1 cellular context compared by ENCODE assay signal in the genomic region with DNA sequence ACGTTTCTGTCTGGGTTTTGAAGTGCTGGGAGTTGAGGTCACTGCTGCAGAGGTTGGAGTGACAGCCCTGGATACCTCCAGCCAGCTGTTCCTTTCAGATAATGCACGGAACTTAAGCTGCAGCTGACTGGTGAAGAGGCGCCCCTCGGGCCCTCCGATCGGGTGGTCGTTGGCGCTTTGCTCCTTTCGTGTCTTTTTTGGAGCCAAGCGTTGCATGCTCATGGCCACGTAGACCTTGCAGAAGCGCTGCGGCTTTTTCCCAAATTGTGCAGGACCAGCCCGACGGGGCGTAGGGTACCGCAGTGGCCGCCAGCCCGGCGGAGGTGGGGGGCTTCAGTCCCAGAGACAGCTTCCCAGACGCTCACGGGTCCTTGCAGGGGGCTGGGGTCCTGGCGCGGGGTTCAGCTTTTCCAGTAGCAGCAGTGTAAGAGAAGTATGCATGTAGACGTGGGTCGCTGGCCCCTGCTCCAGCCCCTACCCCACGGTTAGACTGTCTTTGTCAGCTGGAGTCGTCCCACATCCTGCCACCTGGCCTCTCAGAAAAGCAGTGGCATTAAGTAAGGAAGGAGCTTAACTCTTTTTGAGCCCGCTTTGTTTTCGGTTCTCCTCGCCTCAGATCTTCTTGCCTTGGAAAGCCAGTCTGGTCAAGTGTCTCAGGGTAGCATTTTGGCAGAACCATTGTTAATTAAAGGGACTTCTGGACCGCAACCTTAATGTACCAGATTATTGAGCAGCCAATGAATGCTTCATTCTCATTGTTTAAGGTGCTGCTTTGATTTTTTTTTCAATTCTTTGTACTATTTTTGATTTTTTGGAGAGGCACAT.
TF ChIP-seq lines count a peak whose summit lies in the region.

No MANE protein-coding gene starts in this region.

TF ChIP-seq in HCT116, 20 proteins besides CTCF, POLR2A, EP300 and RAD21 (continued from another document):
- TF ChIP-seq, protein P1, sequence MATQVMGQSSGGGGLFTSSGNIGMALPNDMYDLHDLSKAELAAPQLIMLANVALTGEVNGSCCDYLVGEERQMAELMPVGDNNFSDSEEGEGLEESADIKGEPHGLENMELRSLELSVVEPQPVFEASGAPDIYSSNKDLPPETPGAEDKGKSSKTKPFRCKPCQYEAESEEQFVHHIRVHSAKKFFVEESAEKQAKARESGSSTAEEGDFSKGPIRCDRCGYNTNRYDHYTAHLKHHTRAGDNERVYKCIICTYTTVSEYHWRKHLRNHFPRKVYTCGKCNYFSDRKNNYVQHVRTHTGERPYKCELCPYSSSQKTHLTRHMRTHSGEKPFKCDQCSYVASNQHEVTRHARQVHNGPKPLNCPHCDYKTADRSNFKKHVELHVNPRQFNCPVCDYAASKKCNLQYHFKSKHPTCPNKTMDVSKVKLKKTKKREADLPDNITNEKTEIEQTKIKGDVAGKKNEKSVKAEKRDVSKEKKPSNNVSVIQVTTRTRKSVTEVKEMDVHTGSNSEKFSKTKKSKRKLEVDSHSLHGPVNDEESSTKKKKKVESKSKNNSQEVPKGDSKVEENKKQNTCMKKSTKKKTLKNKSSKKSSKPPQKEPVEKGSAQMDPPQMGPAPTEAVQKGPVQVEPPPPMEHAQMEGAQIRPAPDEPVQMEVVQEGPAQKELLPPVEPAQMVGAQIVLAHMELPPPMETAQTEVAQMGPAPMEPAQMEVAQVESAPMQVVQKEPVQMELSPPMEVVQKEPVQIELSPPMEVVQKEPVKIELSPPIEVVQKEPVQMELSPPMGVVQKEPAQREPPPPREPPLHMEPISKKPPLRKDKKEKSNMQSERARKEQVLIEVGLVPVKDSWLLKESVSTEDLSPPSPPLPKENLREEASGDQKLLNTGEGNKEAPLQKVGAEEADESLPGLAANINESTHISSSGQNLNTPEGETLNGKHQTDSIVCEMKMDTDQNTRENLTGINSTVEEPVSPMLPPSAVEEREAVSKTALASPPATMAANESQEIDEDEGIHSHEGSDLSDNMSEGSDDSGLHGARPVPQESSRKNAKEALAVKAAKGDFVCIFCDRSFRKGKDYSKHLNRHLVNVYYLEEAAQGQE (IDR thresholded peaks at IDR 0.05; ENCODE audit: low read depth): no peak
- no peak for TF ChIP-seq CBX3 (IDR thresholded peaks at IDR 0.05; ENCODE audit: low read depth)
- TF ChIP-seq SRF (IDR thresholded peaks at IDR 0.05; ENCODE audit: low read depth): no peak
- no peak for TF ChIP-seq SP1 (IDR thresholded peaks at IDR 0.05; ENCODE audit: low read depth)
- TF ChIP-seq, protein P2, sequence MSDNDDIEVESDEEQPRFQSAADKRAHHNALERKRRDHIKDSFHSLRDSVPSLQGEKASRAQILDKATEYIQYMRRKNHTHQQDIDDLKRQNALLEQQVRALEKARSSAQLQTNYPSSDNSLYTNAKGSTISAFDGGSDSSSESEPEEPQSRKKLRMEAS (IDR thresholded peaks at IDR 0.05): no peak
- TF ChIP-seq, protein P3, sequence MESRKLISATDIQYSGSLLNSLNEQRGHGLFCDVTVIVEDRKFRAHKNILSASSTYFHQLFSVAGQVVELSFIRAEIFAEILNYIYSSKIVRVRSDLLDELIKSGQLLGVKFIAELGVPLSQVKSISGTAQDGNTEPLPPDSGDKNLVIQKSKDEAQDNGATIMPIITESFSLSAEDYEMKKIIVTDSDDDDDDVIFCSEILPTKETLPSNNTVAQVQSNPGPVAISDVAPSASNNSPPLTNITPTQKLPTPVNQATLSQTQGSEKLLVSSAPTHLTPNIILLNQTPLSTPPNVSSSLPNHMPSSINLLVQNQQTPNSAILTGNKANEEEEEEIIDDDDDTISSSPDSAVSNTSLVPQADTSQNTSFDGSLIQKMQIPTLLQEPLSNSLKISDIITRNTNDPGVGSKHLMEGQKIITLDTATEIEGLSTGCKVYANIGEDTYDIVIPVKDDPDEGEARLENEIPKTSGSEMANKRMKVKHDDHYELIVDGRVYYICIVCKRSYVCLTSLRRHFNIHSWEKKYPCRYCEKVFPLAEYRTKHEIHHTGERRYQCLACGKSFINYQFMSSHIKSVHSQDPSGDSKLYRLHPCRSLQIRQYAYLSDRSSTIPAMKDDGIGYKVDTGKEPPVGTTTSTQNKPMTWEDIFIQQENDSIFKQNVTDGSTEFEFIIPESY (IDR thresholded peaks at IDR 0.05; ENCODE audit: extremely low read depth, insufficient replicate concordance, low read length): no peak
- TF ChIP-seq, protein P4, sequence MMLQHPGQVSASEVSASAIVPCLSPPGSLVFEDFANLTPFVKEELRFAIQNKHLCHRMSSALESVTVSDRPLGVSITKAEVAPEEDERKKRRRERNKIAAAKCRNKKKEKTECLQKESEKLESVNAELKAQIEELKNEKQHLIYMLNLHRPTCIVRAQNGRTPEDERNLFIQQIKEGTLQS (IDR thresholded peaks at IDR 0.05): no peak
- no peak for TF ChIP-seq ZFX (IDR thresholded peaks at IDR 0.05)
- TF ChIP-seq EGR1 (IDR thresholded peaks at IDR 0.05; ENCODE audit: low read depth): no peak
- no peak for TF ChIP-seq ELF1 (IDR thresholded peaks at IDR 0.05; ENCODE audit: borderline replicate concordance, low read depth)
- TF ChIP-seq POLR2AphosphoS5 (IDR thresholded peaks at IDR 0.05; ENCODE audit: low read depth, low read length): no peak
- TF ChIP-seq CEBPB (IDR thresholded peaks at IDR 0.05; ENCODE audit: low read depth): no peak
- TF ChIP-seq ZNF274 (IDR thresholded peaks at IDR 0.05; ENCODE audit: low read depth, low read length): no peak
- TF ChIP-seq EZH2phosphoT487 (IDR thresholded peaks at IDR 0.05; ENCODE audit: borderline replicate concordance): no peak
- no peak for TF ChIP-seq SIN3A (IDR thresholded peaks at IDR 0.05; ENCODE audit: low read depth)
- TF ChIP-seq JUND (IDR thresholded peaks at IDR 0.05): no peak
- no peak for TF ChIP-seq FOSL1 (IDR thresholded peaks at IDR 0.05; ENCODE audit: low read depth)
- TF ChIP-seq YY1 (IDR thresholded peaks at IDR 0.05; ENCODE audit: extremely low read depth, insufficient replicate concordance, low read depth, low read length): no peak
- no peak for TF ChIP-seq EZH2 (IDR thresholded peaks at IDR 0.05)
